27 cellular contexts compared by ENCODE assay signal in the genomic region with DNA sequence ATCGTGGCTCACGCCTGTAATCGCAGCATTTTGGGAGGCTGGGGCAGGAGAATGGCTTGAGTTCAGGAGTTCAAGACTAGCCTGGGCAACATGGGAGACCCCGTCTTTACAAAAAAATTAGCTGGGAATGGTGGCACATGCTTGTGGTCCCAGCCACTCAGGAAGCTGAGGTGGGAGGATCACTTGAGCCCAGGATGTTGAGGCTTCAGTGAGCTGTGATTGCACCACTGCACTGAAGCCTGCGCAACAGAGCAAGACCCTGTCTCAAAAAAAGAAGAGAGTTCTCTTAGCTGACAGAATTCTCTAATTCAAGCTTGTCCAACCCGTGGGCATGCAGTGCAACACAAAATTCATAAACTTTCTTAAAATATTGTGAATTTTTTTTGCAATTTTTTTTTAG.
"Had no signal": no experiment of that assay in that cellular context is flagged by ENCODE, and none has a peak within 500 bp of the region (broad histone marks: within the 10 kb centered on the region; RNA-seq: fewer than 3 reads in every experiment).

No MANE protein-coding gene starts in this region.

- DNase-seq: dorsolateral prefrontal cortex; effector CD4-positive, alpha-beta T cell; foreskin keratinocyte; heart left ventricle; hippocampal formation; left cardiac atrium; left lung; mesenchymal stem cell; naive thymus-derived CD4-positive, alpha-beta T cell; stimulated activated CD4-positive, alpha-beta T cell treated with anti-CD3 and anti-CD28 coated beads, Interleukin-12 subunit alpha, Interleukin-12 subunit beta, amount 100 ng/mL, for 4 hours; stimulated activated CD4-positive, alpha-beta T cell treated with anti-CD3 and anti-CD28 coated beads, Interleukin-1b, Interleukin-23, amount 100 ng/mL, for 48 hours; stimulated activated CD4-positive, alpha-beta T cell treated with anti-CD3 and anti-CD28 coated beads, Interleukin-4, amount 100 ng/mL, for 1 hour; stimulated activated naive CD4-positive, alpha-beta T cell treated with Interleukin-2 at 50 U/mL for 16 hours; stomach; thyroid gland; trophoblast cell had no signal

- ATAC-seq: esophagus mucosa; foreskin keratinocyte; gastroesophageal sphincter; heart left ventricle; left cardiac atrium; left lung; naive thymus-derived CD4-positive, alpha-beta T cell; sciatic nerve; stimulated activated effector memory CD8-positive, alpha-beta T cell treated with anti-CD3 and anti-CD28 coated beads, Interleukin-12 subunit alpha, Interleukin-12 subunit beta, amount 100 ng/mL, for 72 hours had no signal

- H3K9me3 Mint-ChIP-seq: mesothelial cell of epicardium; naive thymus-derived CD4-positive, alpha-beta T cell; nephron; neural progenitor cell; stimulated activated effector memory CD8-positive, alpha-beta T cell treated with anti-CD3 and anti-CD28 coated beads, Interleukin-12 subunit alpha, Interleukin-12 subunit beta, amount 100 ng/mL, for 72 hours had no signal

- H3K27ac ChIP-seq: epithelial cell of prostate, foreskin keratinocyte, gastroesophageal sphincter, heart left ventricle, left lung, prostate gland, right atrium auricular region, stomach, thyroid gland, vagina had no signal

- H3K36me3 Mint-ChIP-seq: naive thymus-derived CD4-positive, alpha-beta T cell; stimulated activated effector memory CD8-positive, alpha-beta T cell treated with anti-CD3 and anti-CD28 coated beads, Interleukin-12 subunit alpha, Interleukin-12 subunit beta, amount 100 ng/mL, for 72 hours had no signal

- H3K27ac Mint-ChIP-seq: mesothelial cell of epicardium; naive thymus-derived CD4-positive, alpha-beta T cell; nephron; neural progenitor cell; stimulated activated effector memory CD8-positive, alpha-beta T cell treated with anti-CD3 and anti-CD28 coated beads, Interleukin-12 subunit alpha, Interleukin-12 subunit beta, amount 100 ng/mL, for 72 hours had no signal

- H3K4me1 Mint-ChIP-seq: naive thymus-derived CD4-positive, alpha-beta T cell; stimulated activated effector memory CD8-positive, alpha-beta T cell treated with anti-CD3 and anti-CD28 coated beads, Interleukin-12 subunit alpha, Interleukin-12 subunit beta, amount 100 ng/mL, for 72 hours had no signal

- H3K4me3 Mint-ChIP-seq: mesothelial cell of epicardium; naive thymus-derived CD4-positive, alpha-beta T cell; nephron; neural progenitor cell; stimulated activated effector memory CD8-positive, alpha-beta T cell treated with anti-CD3 and anti-CD28 coated beads, Interleukin-12 subunit alpha, Interleukin-12 subunit beta, amount 100 ng/mL, for 72 hours had no signal
